4 cellular contexts compared by ENCODE assay signal in genomic region chr1:97349794-97350193, GRCh38.
DNase-seq lines count a peak whose midpoint lies in the region; ATAC-seq and TF ChIP-seq lines count a peak whose summit lies in the region.
"Not testable (repeated sequence)": the region's sequence is repeated elsewhere in the genome, so short reads cannot be mapped to it uniquely, and the experiment has no call there.

No MANE protein-coding gene starts in this region.

- not testable (repeated sequence) for H3K27me3 Mint-ChIP-seq in endothelial cell (ENCODE audit: unreplicated experiment); glutamatergic neuron (ENCODE audit: unreplicated experiment)

- H2BK15ac ChIP-seq in IMR-90 (ENCODE audit: low read depth, low read length), result not testable (repeated sequence)

- TF ChIP-seq CTCF in IMR-90 (conservative IDR thresholded peaks at IDR 0.05; ENCODE audit: low read depth, low read length); endothelial cell (IDR thresholded peaks at IDR 0.05; ENCODE audit: unreplicated experiment); glutamatergic neuron (IDR thresholded peaks at IDR 0.05; ENCODE audit: partially characterized antibody, unreplicated experiment): not testable (repeated sequence)

- peak overlapping the region; percentile 64; the same call in 1 of the 2 replicates for H4K5ac ChIP-seq in IMR-90 (ENCODE audit: low read depth, low read length)

- peak overlapping the region; percentile 86 for H2BK5ac ChIP-seq in IMR-90 (ENCODE audit: low read depth, low read length, poor library complexity, severe bottlenecking)

- H4K20me1 ChIP-seq in GM23248 (ENCODE audit: insufficient read depth); IMR-90 (ENCODE audit: insufficient read depth, low read length): not testable (repeated sequence)

- peak overlapping the region; percentile 96 for H2BK20ac ChIP-seq in IMR-90 (ENCODE audit: low read depth, low read length)

- H2BK120ac ChIP-seq in IMR-90 (ENCODE audit: low read depth, low read length), result peak overlapping the region; percentile 85

- H3K18ac ChIP-seq in IMR-90 (ENCODE audit: low read depth, low read length), result peak overlapping the region; percentile 94; the same call in 1 of the 2 replicates

- H4K91ac ChIP-seq in IMR-90 (ENCODE audit: insufficient read depth, low read depth, low read length), result peak overlapping the region; percentile 81; the same call in 1 of the 2 replicates

- TF ChIP-seq POLR2A in IMR-90 (IDR thresholded peaks at IDR 0.05; ENCODE audit: low read depth, low read length), result not testable (repeated sequence)

- H2AK5ac ChIP-seq in IMR-90 (ENCODE audit: low read depth, low read length), result not testable (repeated sequence)

- H3K9me1 ChIP-seq in IMR-90 (ENCODE audit: insufficient read depth, low read length), result not testable (repeated sequence)

- not testable (repeated sequence) for H3K9me3 Mint-ChIP-seq in endothelial cell (ENCODE audit: unreplicated experiment); glutamatergic neuron (ENCODE audit: unreplicated experiment)

- not testable (repeated sequence) for H3K27me3 ChIP-seq in GM23248 (replicated peaks; ENCODE audit: insufficient read depth); IMR-90 (ENCODE audit: control insufficient read depth, insufficient read depth, low read length)

- not testable (repeated sequence) for H3K4me3 Mint-ChIP-seq in endothelial cell (ENCODE audit: unreplicated experiment); glutamatergic neuron (ENCODE audit: unreplicated experiment)

- H3K79me2 ChIP-seq in GM23248 (ENCODE audit: insufficient read depth), result not testable (repeated sequence)

- DNase-seq in GM23248; IMR-90; endothelial cell (ENCODE audit: low spot score); glutamatergic neuron: not testable (repeated sequence)

- not testable (repeated sequence) for H3K14ac ChIP-seq in IMR-90 (replicated peaks; ENCODE audit: low read depth, low read length)

- H3K27ac Mint-ChIP-seq in endothelial cell (ENCODE audit: unreplicated experiment) (peak overlapping the region; percentile 97), glutamatergic neuron (ENCODE audit: unreplicated experiment) (peak overlapping the region; percentile 83)

- peaks cover 17% of the 10 kb centered on the region; the same call in 1 of the 2 replicates for H3F3A ChIP-seq in GM23248 (ENCODE audit: insufficient read depth)

- H3K9me3 ChIP-seq in GM23248 (ENCODE audit: low read depth); IMR-90 (ENCODE audit: control insufficient read depth, insufficient read depth, low read length): not testable (repeated sequence)

- WGBS in GM23248 (ENCODE audit: low coverage in 1 of 2, low lambda C conversion rate in 2 of 2, missing lambda C conversion rate in 2 of 2), 2 experiments, result 82 to 83% methylated on average over 1 of the region's 1 CpG
- no CpG with 5 or more reads among the region's 1 CpG for WGBS in IMR-90 (ENCODE audit: extremely low coverage in 2 of 2, insufficient read length in 1 of 2), 2 experiments

- H2AK9ac ChIP-seq in IMR-90 (replicated peaks; ENCODE audit: low read depth, low read length, poor library complexity), result not testable (repeated sequence)

- intact Hi-C loops in IMR-90 (cut with micrococcal nuclease), result loop anchor here (2.0 kb wide), 1 partner anchor 15 kb away; no protein-coding TSS in a partner anchor

- BruUV-seq in IMR-90 (replicated peaks; lab: Mats Ljungman, UMichigan), result not testable (repeated sequence)

- H3K9me2 ChIP-seq in GM23248 (ENCODE audit: insufficient read depth), result not testable (repeated sequence)

- CTCF ChIA-PET in IMR-90 (lab: Yijun Ruan, JAX), result interaction anchor here (0.6 kb wide), 1 partner anchor 155 kb away, joined by 4 read pairs; no protein-coding TSS in a partner anchor

- not testable (repeated sequence) for H3K27ac ChIP-seq in GM23248; IMR-90 (ENCODE audit: insufficient read depth, low read length)

- H3K4me1 ChIP-seq in GM23248 (ENCODE audit: insufficient read depth), result peaks cover 19% of the 10 kb centered on the region
- not testable (repeated sequence) for H3K4me1 ChIP-seq in IMR-90 (ENCODE audit: control insufficient read depth, insufficient read depth, low read length)

- H2AFZ ChIP-seq in GM23248; IMR-90 (replicated peaks; ENCODE audit: low read length, poor library complexity): not testable (repeated sequence)

- in situ Hi-C loops in GM23248 (cut with MboI); IMR-90 (cut with MboI; ENCODE audit: low sequenced_read_pairs): not testable (repeated sequence)

- peak overlapping the region; percentile 63; the same call in 1 of the 2 replicates for H3K56ac ChIP-seq in IMR-90 (ENCODE audit: extremely low read depth, insufficient read depth, low read length)

- ATAC-seq in IMR-90 (ENCODE audit: low read depth), result not testable (repeated sequence)

- H3K79me1 ChIP-seq in IMR-90 (ENCODE audit: low read depth in 1 of 2, low read length in 2 of 2), result not testable (repeated sequence)

- not testable (repeated sequence) for H3K23ac ChIP-seq in IMR-90 (ENCODE audit: low read depth, low read length)

- H3K36me3 ChIP-seq in GM23248 (ENCODE audit: low read depth); IMR-90 (ENCODE audit: control insufficient read depth, insufficient read depth, low read length): not testable (repeated sequence)

- not testable (repeated sequence) for TF ChIP-seq RAD21 in IMR-90 (IDR thresholded peaks at IDR 0.05; ENCODE audit: low read length)

- POLR2A ChIA-PET in IMR-90 (lab: Charles Lee; ENCODE audit: unreplicated experiment), result not testable (repeated sequence)

- peak overlapping the region in 1 of 2 experiments; percentile 63; a peak in 1 of 4 replicates for H4K8ac ChIP-seq in IMR-90 (ENCODE audit: low read depth in 2 of 2, low read length in 2 of 2)

- dilution Hi-C loops in IMR-90 (cut with HindIII; ENCODE audit: low sequenced_read_pairs, unreplicated experiment), result not testable (repeated sequence)

- not testable (repeated sequence) for H3K9ac ChIP-seq in GM23248; IMR-90 (ENCODE audit: low read depth, low read length)

- peak overlapping the region; percentile 22 for H3K4me2 ChIP-seq in GM23248 (ENCODE audit: unreplicated experiment)
- H3K4me2 ChIP-seq in IMR-90 (ENCODE audit: low read depth, low read length), result not testable (repeated sequence)

- peaks cover 46% of the 10 kb centered on the region for H3K4me1 Mint-ChIP-seq in endothelial cell (ENCODE audit: unreplicated experiment)
- peaks cover 35% of the 10 kb centered on the region for H3K4me1 Mint-ChIP-seq in glutamatergic neuron (ENCODE audit: low read depth, unreplicated experiment)

- H3K4me3 ChIP-seq in GM23248; IMR-90 (ENCODE audit: insufficient read depth, low read depth, low read length): not testable (repeated sequence)

- H3K36me3 Mint-ChIP-seq in endothelial cell (ENCODE audit: low read depth, unreplicated experiment); glutamatergic neuron (ENCODE audit: unreplicated experiment): not testable (repeated sequence)

- not testable (repeated sequence) for H3K4ac ChIP-seq in IMR-90 (ENCODE audit: low read depth, low read length)

TF ChIP-seq in IMR-90, 13 proteins besides CTCF, POLR2A, EP300 and RAD21:
- peak; percentile 87 for TF ChIP-seq MAFK (IDR thresholded peaks at IDR 0.05; ENCODE audit: low read depth, low read length)
